Comparison of ENCODE assay signal across 22 cellular contexts in genomic region chr1:100234432-100234831, GRCh38. TPM values are rescaled to one million over a fixed set of nuclear protein-coding genes. Genes with fewer than 3 reads are reported as not detected.
DNase-seq lines count a peak whose midpoint lies in the region; ATAC-seq and TF ChIP-seq lines count a peak whose summit lies in the region.
"Had no signal": no experiment of that assay in that cellular context is flagged by ENCODE, and none has a peak within 500 bp of the region (broad histone marks: within the 10 kb centered on the region; RNA-seq: fewer than 3 reads in every experiment).

No MANE protein-coding gene starts in this region.

- no peaks in the 10 kb centered on the region for H3K79me2 ChIP-seq in mammary epithelial cell (ENCODE audit: insufficient read depth, low read length)

- H3K9me3 ChIP-seq in mammary epithelial cell (replicated peaks; ENCODE audit: insufficient read depth, low read length) (no peaks in the 10 kb centered on the region), breast epithelium (no peaks in the 10 kb centered on the region)
- H3K9me3 ChIP-seq: BE2C had no signal

- no peaks in the 10 kb centered on the region for H3K9me3 Mint-ChIP-seq in WTC11
- H3K9me3 Mint-ChIP-seq: CD14-positive monocyte, H9 had no signal

- H2AFZ ChIP-seq in mammary epithelial cell (ENCODE audit: low read depth, low read length): no peak overlapping the region

- H3K4me1 Mint-ChIP-seq in WTC11: peaks cover 12% of the 10 kb centered on the region

- TF ChIP-seq POLR2A in breast epithelium (IDR thresholded peaks at IDR 0.05): no peak

- dilution Hi-C loops in mammary epithelial cell (cut with HindIII; ENCODE audit: low sequenced_read_pairs): no loop called here

- DNase-seq in mammary epithelial cell: peak; percentile 34
- no peak for DNase-seq in breast epithelium (ENCODE audit: low spot score in 2 of 2)
- no peak for DNase-seq in WTC11 (ENCODE audit: low spot score)
- peak; percentile 23 to 55 for DNase-seq in foreskin keratinocyte
- no peak for DNase-seq in central memory CD4-positive, alpha-beta T cell
- no peak for DNase-seq in stimulated activated CD4-positive, alpha-beta T cell treated with anti-CD3 and anti-CD28 coated beads, Interleukin-2, amount 100 ng/mL, for 24 hours
- no peak for DNase-seq in DMS 273 (lab: John Stamatoyannopoulos, UW; ENCODE audit: unreplicated experiment)
- DNase-seq: ACHN, BE2C, H9, IMR-90, KG1, NCI-H1048, NCI-H1417, NCI-H1694, NCI-H2029 treated with DMSO at 0.1 percent for 48 hours, NCI-H526 treated with DMSO at 0.1 percent for 48 hours, SIG-M5 had no signal

- no peaks in the 10 kb centered on the region for H3K4me1 ChIP-seq in mammary epithelial cell (ENCODE audit: insufficient read depth, low read length)
- H3K4me1 ChIP-seq in breast epithelium: no peaks in the 10 kb centered on the region
- peaks cover 19% of the 10 kb centered on the region for H3K4me1 ChIP-seq in foreskin keratinocyte
- H3K4me1 ChIP-seq: BE2C had no signal

- intact Hi-C loops in mammary epithelial cell (cut with micrococcal nuclease): no loop called here
- intact Hi-C loops in breast epithelium (cut with DNase I; ENCODE audit: low total_unique reads): no loop called here

- 100% methylated on average over 1 of the region's 1 CpG for WGBS in mammary epithelial cell (ENCODE audit: low coverage, missing lambda C conversion rate)

- H4K20me1 ChIP-seq in mammary epithelial cell (ENCODE audit: insufficient read depth, low read length): no peaks in the 10 kb centered on the region

- H3K9ac ChIP-seq in mammary epithelial cell (ENCODE audit: insufficient read depth, low read length): no peak overlapping the region

- H3K4me3 Mint-ChIP-seq in WTC11: no peak overlapping the region
- H3K4me3 Mint-ChIP-seq: CD14-positive monocyte, H9 had no signal

- no TSS peak for BruUV-seq in mammary epithelial cell (replicated peaks; lab: Mats Ljungman, UMichigan)

- TF ChIP-seq CTCF in mammary epithelial cell (conservative IDR thresholded peaks at IDR 0.05 in 1 of 2, IDR thresholded peaks at IDR 0.05 in 1 of 2; ENCODE audit: extremely low read depth in 1 of 2, insufficient read depth in 1 of 2, low read depth in 1 of 2, low read length in 2 of 2): no peak
- no peak for TF ChIP-seq CTCF in breast epithelium (IDR thresholded peaks at IDR 0.05)
- TF ChIP-seq CTCF in WTC11 (IDR thresholded peaks at IDR 0.05): no peak
- no peak for TF ChIP-seq CTCF in foreskin keratinocyte (conservative IDR thresholded peaks at IDR 0.05)

- H3K4me3 ChIP-seq in mammary epithelial cell (replicated peaks in 1 of 3; ENCODE audit: insufficient read depth in 1 of 3, low read depth in 2 of 3, low read length in 3 of 3) (no peak overlapping the region), breast epithelium (no peak overlapping the region)
- H3K4me3 ChIP-seq: SK-N-MC had no signal

- H3K27ac ChIP-seq in mammary epithelial cell (ENCODE audit: insufficient read depth, low read depth, low read length): no peak overlapping the region
- H3K27ac ChIP-seq in breast epithelium: no peak overlapping the region
- peak overlapping the region; percentile 7 for H3K27ac ChIP-seq in foreskin keratinocyte
- H3K27ac ChIP-seq: 22Rv1, SK-N-MC had no signal

- peaks cover 22% of the 10 kb centered on the region for H3K36me3 ChIP-seq in mammary epithelial cell (ENCODE audit: insufficient read depth, low read length)
- H3K36me3 ChIP-seq in breast epithelium: peaks cover 7% of the 10 kb centered on the region

- peak overlapping the region; percentile 80 for H3K27ac Mint-ChIP-seq in WTC11

- in situ Hi-C loops in mammary epithelial cell (cut with MboI; ENCODE audit: low sequenced_read_pairs in 2 of 2): no loop called here

- POLR2A ChIA-PET in WTC11 (lab: Charles Lee): no interaction called here

- no peaks in the 10 kb centered on the region for H3K27me3 Mint-ChIP-seq in WTC11 (ENCODE audit: low read depth)

- CTCF ChIA-PET in mammary epithelial cell (lab: Charles Lee; ENCODE audit: low non-redundant PET) (no interaction called here), WTC11 (lab: Charles Lee) (no interaction called here)

- no peak overlapping the region for H3K4me2 ChIP-seq in mammary epithelial cell (ENCODE audit: insufficient read depth, low read depth, low read length)

- peaks cover 67% of the 10 kb centered on the region for H3K36me3 Mint-ChIP-seq in WTC11

- ATAC-seq in WTC11: no peak
- peak; percentile 93 for ATAC-seq in foreskin keratinocyte
- ATAC-seq: Panc1 had no signal

- H3K27me3 ChIP-seq in mammary epithelial cell (ENCODE audit: insufficient read depth, low read length) (no peaks in the 10 kb centered on the region), breast epithelium (no peaks in the 10 kb centered on the region), foreskin keratinocyte (no peaks in the 10 kb centered on the region)
- H3K27me3 ChIP-seq: BE2C had no signal

TF ChIP-seq in WTC11, 78 proteins besides CTCF, POLR2A, EP300 and RAD21:
- TF ChIP-seq ERG (CRISPR knock-in tag; IDR thresholded peaks at IDR 0.05) (no peak), USF2 (CRISPR knock-in tag; IDR thresholded peaks at IDR 0.05) (no peak), ZNF138 (CRISPR knock-in tag; conservative IDR thresholded peaks at IDR 0.05) (no peak), SMAD3 (CRISPR knock-in tag; IDR thresholded peaks at IDR 0.05; ENCODE audit: borderline replicate concordance) (no peak), ETV6 (CRISPR knock-in tag; IDR thresholded peaks at IDR 0.05) (no peak), NR1H2 (CRISPR knock-in tag; IDR thresholded peaks at IDR 0.05) (no peak), SOX15 (CRISPR knock-in tag; IDR thresholded peaks at IDR 0.05) (no peak), CBFB (CRISPR knock-in tag; IDR thresholded peaks at IDR 0.05; ENCODE audit: low read depth) (no peak), ZNF416 (CRISPR knock-in tag; IDR thresholded peaks at IDR 0.05) (no peak), TCF7 (CRISPR knock-in tag; IDR thresholded peaks at IDR 0.05; ENCODE audit: low read depth) (no peak), ELF4 (CRISPR knock-in tag; IDR thresholded peaks at IDR 0.05; ENCODE audit: low read depth) (no peak), ZNF317 (CRISPR knock-in tag; IDR thresholded peaks at IDR 0.05; ENCODE audit: borderline replicate concordance, low read depth) (no peak), ATF1 (CRISPR knock-in tag; IDR thresholded peaks at IDR 0.05) (no peak), SP1 (CRISPR knock-in tag; conservative IDR thresholded peaks at IDR 0.05) (no peak), FOXK1 (CRISPR knock-in tag; IDR thresholded peaks at IDR 0.05) (no peak), PRRX2 (CRISPR knock-in tag; IDR thresholded peaks at IDR 0.05) (no peak), TP53 (CRISPR knock-in tag; IDR thresholded peaks at IDR 0.05) (no peak), ATF3 (CRISPR knock-in tag; conservative IDR thresholded peaks at IDR 0.05) (no peak)

RNA-seq across cellular contexts. Expression of gene DBT, which starts 15.2 kb away (rescaled TPM):
- total RNA-seq in mammary epithelial cell (10 to 100 TPM in 1 of 2 donors, 1 to 10 TPM in 1; 8.5 to 12.8 TPM), breast epithelium (10 to 100 TPM in 1 of 3 donors, 1 to 10 TPM in 2; 6.9 to 11.0 (median 9.1) TPM), WTC11 (2021) (20.1 to 22.9 TPM (median 21.6 TPM) in 3 replicates), foreskin keratinocyte (9.6 and 10.5 TPM in 2 replicates)
- polyA plus RNA-seq in mammary epithelial cell (4.4 TPM), foreskin keratinocyte (1.8 and 2.2 TPM in 2 replicates)
- 6.6 TPM for polyA minus RNA-seq in mammary epithelial cell

RNA-seq across cellular contexts. Expression of gene RTCA, which starts 31.6 kb away (rescaled TPM):
- 10 to 100 TPM; 31.5 to 60.2 TPM for total RNA-seq in mammary epithelial cell
- 27.9 TPM for polyA plus RNA-seq in mammary epithelial cell
- polyA minus RNA-seq in mammary epithelial cell: 18.5 TPM
- total RNA-seq in breast epithelium: 10 to 100 TPM; 17.0 to 22.6 (median 22.2) TPM
- 31.1 to 35.7 TPM (median 35.2 TPM) in 3 replicates for total RNA-seq in WTC11 (2021)
- total RNA-seq in foreskin keratinocyte: 36.3 and 40.7 TPM in 2 replicates
- polyA plus RNA-seq in foreskin keratinocyte: 32.8 and 33.9 TPM in 2 replicates

RNA-seq across cellular contexts. Expression of gene LRRC39, which starts 56.4 kb away (rescaled TPM):
- total RNA-seq in mammary epithelial cell (under 1 TPM; 0.17 to 0.21 TPM), breast epithelium (1 to 10 TPM; 1.3 to 2.5 (median 1.9) TPM), WTC11 (2021) (0.25 to 0.46 TPM (median 0.27 TPM) in 3 replicates), foreskin keratinocyte (0.11 TPM in 1 of 2 replicates, not detected in the other)
- polyA plus RNA-seq in mammary epithelial cell (0.25 TPM), foreskin keratinocyte (0.08 and 0.09 TPM in 2 replicates)
- not detected for polyA minus RNA-seq in mammary epithelial cell

Comparison
In these comparisons a context has a peak if more than half of its experiments do, and no peak if none do; other contexts are left out.
1. DNase-seq: peak in mammary epithelial cell (single experiment) and foreskin keratinocyte (2 of 2); none in breast epithelium (0 of 2), WTC11 (single experiment), central memory CD4-positive, alpha-beta T cell (single experiment), stimulated activated CD4-positive, alpha-beta T cell treated with anti-CD3 and anti-CD28 coated beads, Interleukin-2, amount 100 ng/mL, for 24 hours (0 of 2) and DMS 273 (single experiment).